Comparison of ENCODE assay signal across 22 cellular contexts in genomic region chr2:195458936-195459335, GRCh38.
DNase-seq lines count a peak whose midpoint lies in the region; ATAC-seq and TF ChIP-seq lines count a peak whose summit lies in the region.
"Had no signal": no experiment of that assay in that cellular context is flagged by ENCODE, and none has a peak within 500 bp of the region (broad histone marks: within the 10 kb centered on the region; RNA-seq: fewer than 3 reads in every experiment).

No MANE protein-coding gene starts in this region.

- H4K20me1 ChIP-seq in PC-3 (ENCODE audit: low read length), result no peaks in the 10 kb centered on the region

- no peak overlapping the region for H3K4me2 ChIP-seq in PC-3 (ENCODE audit: low read length)
- H3K4me2 ChIP-seq: A549 had no signal

- no peak overlapping the region for H3K4me3 ChIP-seq in PC-3 (ENCODE audit: low read length)
- H3K4me3 ChIP-seq: A549, HAP-1, MG63, Peyer's patch had no signal

- no peak overlapping the region for H3K27ac ChIP-seq in PC-3 (ENCODE audit: low read length)
- H3K27ac ChIP-seq: A549, Peyer's patch had no signal

- DNase-seq in EL, result peak; percentile 6
- DNase-seq in HS-5 (ENCODE audit: low read depth), result peak; percentile 22
- DNase-seq in PC-3, result peak; percentile 30
- DNase-seq in iris pigment epithelial cell (ENCODE audit: low read depth), result peak; percentile 36
- DNase-seq: C1 segment of cervical spinal cord; CD4-positive, alpha-beta memory T cell; COR-L47; GOT3; Karpas-422; MG63; NCI-H1105 treated with DMSO at 0.1 percent for 48 hours; NCI-H146; NCI-H1930; NCI-H69; Peyer's patch; SHP77 treated with DMSO at 0.1 percent for 48 hours; SW 1271 had no signal

- H3K9ac ChIP-seq in PC-3 (ENCODE audit: low read length), result no peak overlapping the region

- no peaks in the 10 kb centered on the region for H3K36me3 ChIP-seq in PC-3 (ENCODE audit: low read depth, low read length)
- H3K36me3 ChIP-seq: HAP-1, MG63, Peyer's patch had no signal

- no peaks in the 10 kb centered on the region for H3K9me3 ChIP-seq in PC-3 (ENCODE audit: low read length)
- H3K9me3 ChIP-seq: A549, HAP-1, MG63, Peyer's patch had no signal

- intact Hi-C loops in PC-3 (cut with micrococcal nuclease), result no loop called here

- TF ChIP-seq CTCF in PC-3 (conservative IDR thresholded peaks at IDR 0.05; ENCODE audit: low read depth, low read length), result no peak

- no peaks in the 10 kb centered on the region for H3K79me2 ChIP-seq in PC-3 (ENCODE audit: low read length)

- no peak overlapping the region for H2AFZ ChIP-seq in PC-3 (ENCODE audit: low read length)

- H3F3A ChIP-seq in PC-3 (ENCODE audit: low read length, unreplicated experiment), result no peaks in the 10 kb centered on the region

- no peaks in the 10 kb centered on the region for H3K27me3 ChIP-seq in PC-3 (ENCODE audit: low read length)
- H3K27me3 ChIP-seq: MG63, Peyer's patch had no signal

- no peaks in the 10 kb centered on the region for H3K9me2 ChIP-seq in PC-3 (replicated peaks; ENCODE audit: low read length)

- ATAC-seq in PC-3 (no peak; the same call in 1 of the 2 replicates), HG03520 (IDR thresholded peaks at IDR 0.05; ENCODE audit: unreplicated experiment) (no peak), HG02571 (IDR thresholded peaks at IDR 0.05; ENCODE audit: unreplicated experiment) (no peak), GM21619 (IDR thresholded peaks at IDR 0.05; ENCODE audit: unreplicated experiment) (no peak)
- ATAC-seq: A549 had no signal

- H3K4me1 ChIP-seq in PC-3 (ENCODE audit: insufficient read depth, low read length), result no peaks in the 10 kb centered on the region
- H3K4me1 ChIP-seq: A549, HAP-1, Peyer's patch had no signal

- BruUV-seq in PC-3 (replicated peaks; lab: Mats Ljungman, UMichigan), result no TSS peak

- POLR2A ChIA-PET in PC-3 (lab: Charles Lee; ENCODE audit: unreplicated experiment), result no interaction called here

- CTCF ChIA-PET in PC-3 (lab: Charles Lee), result no interaction called here
